ENCODE assay signal across 8 cellular contexts in genomic region chr9:127968717-127969383, GRCh38. TPM values are rescaled to one million over a fixed set of nuclear protein-coding genes. Genes with fewer than 3 reads are reported as not detected.
DNase-seq lines count a peak whose midpoint lies in the region; ATAC-seq and TF ChIP-seq lines count a peak whose summit lies in the region.

No MANE protein-coding gene starts in this region.

- peaks cover 25% of the 10 kb centered on the region for H3F3A ChIP-seq in GM23248 (ENCODE audit: insufficient read depth)
- H3F3A ChIP-seq in neural progenitor cell (ENCODE audit: low read depth): no peaks in the 10 kb centered on the region

- H2AFZ ChIP-seq in GM23248 (peak overlapping the region; percentile 40; the same call in 1 of the 2 replicates), neural progenitor cell (replicated peaks) (no peak overlapping the region)

- peak overlapping the region; percentile 69 for H3K27ac Mint-ChIP-seq in neural progenitor cell

- peaks cover 57% of the 10 kb centered on the region for H3K4me1 ChIP-seq in GM23248 (ENCODE audit: insufficient read depth)
- peaks cover 56 to 75% of the 10 kb centered on the region in 2 donors for H3K4me1 ChIP-seq in esophagus (ENCODE audit: control insufficient read depth in 2 of 2, insufficient read depth in 2 of 2, low read length in 1 of 2)
- peaks cover 32% of the 10 kb centered on the region for H3K4me1 ChIP-seq in neural progenitor cell

- peaks cover 71% of the 10 kb centered on the region for H3K4me1 Mint-ChIP-seq in neural progenitor cell

- ATAC-seq in GM19023 (IDR thresholded peaks at IDR 0.05; ENCODE audit: unreplicated experiment): no peak
- no peak for ATAC-seq in GM21825 (IDR thresholded peaks at IDR 0.05; ENCODE audit: unreplicated experiment)

- no peaks in the 10 kb centered on the region for H3K27me3 ChIP-seq in GM23248 (replicated peaks; ENCODE audit: insufficient read depth)
- no peaks in the 10 kb centered on the region for H3K27me3 ChIP-seq in esophagus (ENCODE audit: control insufficient read depth in 1 of 2, insufficient read depth in 2 of 2, low read length in 2 of 2)
- H3K27me3 ChIP-seq in neural progenitor cell: no peaks in the 10 kb centered on the region

- H3K9me3 Mint-ChIP-seq in neural progenitor cell: no peaks in the 10 kb centered on the region

- 16 to 20% methylated on average over 10 of the region's 10 CpGs for WGBS in GM23248 (ENCODE audit: low coverage in 1 of 2, low lambda C conversion rate in 2 of 2, missing lambda C conversion rate in 2 of 2), 2 experiments
- WGBS in esophagus, 2 donors: 34 to 38% methylated on average over 10 of the region's 10 CpGs

- H3K4me3 Mint-ChIP-seq in neural progenitor cell: no peak overlapping the region

- H3K79me2 ChIP-seq in GM23248 (ENCODE audit: insufficient read depth) (peaks cover 82% of the 10 kb centered on the region), neural progenitor cell (ENCODE audit: low read depth) (peaks cover 98% of the 10 kb centered on the region)

- in situ Hi-C loops in GM23248 (cut with MboI): no loop called here
- in situ Hi-C loops in SK-MEL-5 (cut with HindIII; ENCODE audit: low pct_unique_long_range_greater_than_20kb, low sequenced_read_pairs): no loop called here

- TF ChIP-seq CTCF in neural progenitor cell (IDR thresholded peaks at IDR 0.05): no peak

- H3K36me3 ChIP-seq in GM23248 (ENCODE audit: low read depth) (no peaks in the 10 kb centered on the region), esophagus (ENCODE audit: control insufficient read depth in 2 of 2, insufficient read depth in 2 of 2, low read length in 1 of 2) (peaks cover 0 to 6% of the 10 kb centered on the region in 2 donors), neural progenitor cell (no peaks in the 10 kb centered on the region)

- H3K36me3 Mint-ChIP-seq in neural progenitor cell: no peaks in the 10 kb centered on the region

- H3K9me3 ChIP-seq in GM23248 (ENCODE audit: low read depth) (no peaks in the 10 kb centered on the region), esophagus (ENCODE audit: control insufficient read depth in 2 of 2, insufficient read depth in 1 of 2, low read depth in 1 of 2, low read length in 1 of 2) (no peaks in the 10 kb centered on the region), neural progenitor cell (ENCODE audit: low read depth) (no peaks in the 10 kb centered on the region)

- H3K27me3 Mint-ChIP-seq in neural progenitor cell (ENCODE audit: insufficient read depth, low read depth): peaks cover 2% of the 10 kb centered on the region

- peak overlapping the region; percentile 43 for H3K4me2 ChIP-seq in GM23248 (ENCODE audit: unreplicated experiment)
- no peak overlapping the region for H3K4me2 ChIP-seq in neural progenitor cell

- H3K27ac ChIP-seq in GM23248 (peak overlapping the region; percentile 91), esophagus (ENCODE audit: low read depth in 2 of 2, low read length in 1 of 2) (peak overlapping the region; percentile 98 to 99), neural progenitor cell (no peak overlapping the region)

- DNase-seq in GM23248: peak; percentile 97
- DNase-seq in SK-MEL-5 (ENCODE audit: low read depth, low spot score): peak; percentile 38
- DNase-seq in neural progenitor cell (ENCODE audit: low spot score): no peak
- DNase-seq in MV-4-11 (lab: John Stamatoyannopoulos, UW): no peak
- no peak for DNase-seq in NCI-H774 (lab: John Stamatoyannopoulos, UW)

- no peaks in the 10 kb centered on the region for H4K20me1 ChIP-seq in GM23248 (ENCODE audit: insufficient read depth)
- peaks cover 100% of the 10 kb centered on the region for H4K20me1 ChIP-seq in neural progenitor cell (ENCODE audit: low read depth)

- H3K4me3 ChIP-seq in GM23248: peak overlapping the region; percentile 26
- H3K4me3 ChIP-seq in esophagus (ENCODE audit: low read depth in 1 of 2, low read length in 2 of 2): no peak overlapping the region
- H3K4me3 ChIP-seq in neural progenitor cell: no peak overlapping the region

- H3K9ac ChIP-seq in GM23248 (peak overlapping the region; percentile 73), neural progenitor cell (no peak overlapping the region)

- H3K9me2 ChIP-seq in GM23248 (ENCODE audit: insufficient read depth): no peaks in the 10 kb centered on the region

RNA-seq across cellular contexts. Expression of gene EEIG1, which starts 11.9 kb away (rescaled TPM):
- 6.1 and 29.6 TPM in 2 replicates for total RNA-seq in GM23248 (2014; rRNA removed; shearing (Covaris generic))
- polyA plus RNA-seq in GM23248 (2016; fragmentation: Nextera tagmentation; extraction: Ambion mirVana) (8.9 and 9.3 TPM in 2 replicates), esophagus (10 to 100 TPM; 34.3 to 53.1 TPM)
- total RNA-seq in SK-MEL-5 (2014; rRNA removed; shearing (Covaris generic)): 28.5 and 31.1 TPM in 2 replicates
- polyA plus RNA-seq in SK-MEL-5 (2015; cell fraction: cytosol; rRNA removed): 157 and 182 TPM in 2 replicates
- 92.1 and 104 TPM in 2 replicates for polyA plus RNA-seq in SK-MEL-5 (2015; cell fraction: nucleus; rRNA removed)
- total RNA-seq in neural progenitor cell (ENCODE audit: low replicate concordance): 8.8 and 30.8 TPM in 2 replicates

RNA-seq across cellular contexts. Expression of gene DPM2, which starts 31.2 kb away (rescaled TPM):
- 27.0 and 33.3 TPM in 2 replicates for total RNA-seq in GM23248 (2014; rRNA removed; shearing (Covaris generic))
- polyA plus RNA-seq in GM23248 (2016; fragmentation: Nextera tagmentation; extraction: Ambion mirVana) (62.8 and 66.5 TPM in 2 replicates), esophagus (10 to 100 TPM; 25.2 to 28.2 TPM)
- total RNA-seq in SK-MEL-5 (2014; rRNA removed; shearing (Covaris generic)): 31.4 and 34.9 TPM in 2 replicates
- 58.5 and 60.3 TPM in 2 replicates for polyA plus RNA-seq in SK-MEL-5 (2015; cell fraction: cytosol; rRNA removed)
- 38.5 and 69.3 TPM in 2 replicates for polyA plus RNA-seq in SK-MEL-5 (2015; cell fraction: nucleus; rRNA removed)
- 9.1 and 20.5 TPM in 2 replicates for total RNA-seq in neural progenitor cell (ENCODE audit: low replicate concordance)

RNA-seq across cellular contexts. Expression of gene PIP5KL1, which starts 38.3 kb away (rescaled TPM):
- 5.5 and 16.6 TPM in 2 replicates for total RNA-seq in GM23248 (2014; rRNA removed; shearing (Covaris generic))
- 8.8 and 9.4 TPM in 2 replicates for polyA plus RNA-seq in GM23248 (2016; fragmentation: Nextera tagmentation; extraction: Ambion mirVana)
- 0.32 TPM in 1 of 2 replicates, not detected in the other for total RNA-seq in SK-MEL-5 (2014; rRNA removed; shearing (Covaris generic))
- polyA plus RNA-seq in SK-MEL-5 (2015; cell fraction: cytosol; rRNA removed): 0.30 and 1.3 TPM in 2 replicates
- polyA plus RNA-seq in SK-MEL-5 (2015; cell fraction: nucleus; rRNA removed): 1.9 and 4.6 TPM in 2 replicates
- 1 to 10 TPM; 2.7 to 4.8 TPM for polyA plus RNA-seq in esophagus
- total RNA-seq in neural progenitor cell (ENCODE audit: low replicate concordance): 1.4 and 8.8 TPM in 2 replicates

RNA-seq across cellular contexts. Expression of gene ST6GALNAC4, which starts 52.0 kb away (rescaled TPM):
- 45.5 and 61.0 TPM in 2 replicates for total RNA-seq in GM23248 (2014; rRNA removed; shearing (Covaris generic))
- polyA plus RNA-seq in GM23248 (2016; fragmentation: Nextera tagmentation; extraction: Ambion mirVana): 33.7 and 40.1 TPM in 2 replicates
- 5.2 and 7.4 TPM in 2 replicates for total RNA-seq in SK-MEL-5 (2014; rRNA removed; shearing (Covaris generic))
- polyA plus RNA-seq in SK-MEL-5 (2015; cell fraction: cytosol; rRNA removed): 17.9 and 18.1 TPM in 2 replicates
- 6.6 and 7.9 TPM in 2 replicates for polyA plus RNA-seq in SK-MEL-5 (2015; cell fraction: nucleus; rRNA removed)
- 10 to 100 TPM in 1 of 2 donors, 1 to 10 TPM in 1; 4.6 to 15.3 TPM for polyA plus RNA-seq in esophagus
- total RNA-seq in neural progenitor cell (ENCODE audit: low replicate concordance): 5.5 and 11.1 TPM in 2 replicates

Comparison
In these comparisons a context has a peak if more than half of its experiments do, and no peak if none do; other contexts are left out.
1. DNase-seq: peak in GM23248 (single experiment) and SK-MEL-5 (single experiment); none in neural progenitor cell (single experiment), MV-4-11 (single experiment) and NCI-H774 (single experiment).